In genomic region chr12:107557589-107558100, GRCh38 we compare ENCODE assay signal across 14 cellular contexts.
A peak's percentile ranks its signal among the peaks of the same experiment; 100 is the strongest.
DNase-seq lines count a peak whose midpoint lies in the region; ATAC-seq and TF ChIP-seq lines count a peak whose summit lies in the region.
"Had no signal": no experiment of that assay in that cellular context is flagged by ENCODE, and none has a peak within 500 bp of the region (broad histone marks: within the 10 kb centered on the region; RNA-seq: fewer than 3 reads in every experiment).

No MANE protein-coding gene starts in this region.

- H3K4me1 ChIP-seq in esophagus muscularis mucosa (no peaks in the 10 kb centered on the region), sigmoid colon (no peaks in the 10 kb centered on the region)
- H3K4me1 ChIP-seq: A549, Caco-2 had no signal

- no peak for TF ChIP-seq POLR2A in esophagus muscularis mucosa (IDR thresholded peaks at IDR 0.05; ENCODE audit: low read depth)
- TF ChIP-seq POLR2A in sigmoid colon (IDR thresholded peaks at IDR 0.05) = no peak

- H3K4me3 ChIP-seq in esophagus muscularis mucosa (no peak overlapping the region), sigmoid colon (no peak overlapping the region)
- H3K4me3 ChIP-seq: A549 had no signal

- H3K36me3 ChIP-seq in esophagus muscularis mucosa = no peaks in the 10 kb centered on the region
- H3K36me3 ChIP-seq in sigmoid colon = no peaks in the 10 kb centered on the region

- H3K36me3 Mint-ChIP-seq in activated CD8-positive, alpha-beta memory T cell treated with anti-CD3 and anti-CD28 coated beads, Interleukin-2, amount 10 ng/mL, durations not matched to agents 7 days and 5 days = no peaks in the 10 kb centered on the region
- H3K36me3 Mint-ChIP-seq in T-helper 17 cell (ENCODE audit: low read depth) = peaks cover 6% of the 10 kb centered on the region
- no peaks in the 10 kb centered on the region for H3K36me3 Mint-ChIP-seq in type B pancreatic cell

- WGBS in esophagus muscularis mucosa = 73% methylated on average over 4 of the region's 4 CpGs
- 86 to 87% methylated on average over 4 of the region's 4 CpGs for WGBS in sigmoid colon, 2 donors

- H3K27ac ChIP-seq in esophagus muscularis mucosa (replicated peaks in 1 of 4) = no peak overlapping the region
- no peak overlapping the region for H3K27ac ChIP-seq in sigmoid colon
- H3K27ac ChIP-seq: 22Rv1, A549, C4-2B had no signal

- peak; percentile 34 for DNase-seq in activated CD8-positive, alpha-beta memory T cell treated with anti-CD3 and anti-CD28 coated beads, Interleukin-2, amount 10 ng/mL, durations not matched to agents 7 days and 5 days
- DNase-seq in activated CD8-positive, alpha-beta memory T cell treated with anti-CD3 and anti-CD28 coated beads, Interleukin-2, amount 50 U/mL, for 48 hours = no peak
- DNase-seq in T-helper 17 cell (no peak), esophagus muscularis mucosa (ENCODE audit: extremely low spot score) (peak; percentile 88), type B pancreatic cell (ENCODE audit: extremely low spot score, unreplicated experiment) (no peak), sigmoid colon (no peak)
- no peak for DNase-seq in activated CD4-positive, CD25-positive, alpha-beta regulatory T cell treated with anti-CD3 and anti-CD28 coated beads, Interleukin-2, amount 50 U/mL, for 72 hours
- DNase-seq: AML-193; Caco-2; CD4-positive, alpha-beta T cell had no signal

- no peaks in the 10 kb centered on the region for H3K27me3 Mint-ChIP-seq in activated CD8-positive, alpha-beta memory T cell treated with anti-CD3 and anti-CD28 coated beads, Interleukin-2, amount 10 ng/mL, durations not matched to agents 7 days and 5 days
- H3K27me3 Mint-ChIP-seq in T-helper 17 cell (no peaks in the 10 kb centered on the region), type B pancreatic cell (no peaks in the 10 kb centered on the region)
- H3K27me3 Mint-ChIP-seq: CD4-positive, alpha-beta T cell had no signal

- intact Hi-C loops in esophagus muscularis mucosa (cut with DNase I) = no loop called here
- intact Hi-C loops in sigmoid colon (cut with DNase I) = no loop called here

- H3K9me3 Mint-ChIP-seq in activated CD8-positive, alpha-beta memory T cell treated with anti-CD3 and anti-CD28 coated beads, Interleukin-2, amount 10 ng/mL, durations not matched to agents 7 days and 5 days (ENCODE audit: low read depth) = no peaks in the 10 kb centered on the region
- H3K9me3 Mint-ChIP-seq in type B pancreatic cell = peaks cover 4% of the 10 kb centered on the region
- H3K9me3 Mint-ChIP-seq: CD4-positive, alpha-beta T cell had no signal

- peaks cover 0 to 3% (median 0%) of the 10 kb centered on the region in 4 donors for H3K27me3 ChIP-seq in esophagus muscularis mucosa
- H3K27me3 ChIP-seq in sigmoid colon = no peaks in the 10 kb centered on the region

- no peaks in the 10 kb centered on the region for H3K4me1 Mint-ChIP-seq in activated CD8-positive, alpha-beta memory T cell treated with anti-CD3 and anti-CD28 coated beads, Interleukin-2, amount 10 ng/mL, durations not matched to agents 7 days and 5 days
- H3K4me1 Mint-ChIP-seq in T-helper 17 cell (peaks cover 12% of the 10 kb centered on the region), type B pancreatic cell (ENCODE audit: unreplicated experiment) (peaks cover 11% of the 10 kb centered on the region)

- ATAC-seq in activated CD8-positive, alpha-beta memory T cell treated with anti-CD3 and anti-CD28 coated beads, Interleukin-2, amount 10 ng/mL, durations not matched to agents 7 days and 5 days = no peak
- ATAC-seq in T-helper 17 cell = no peak
- ATAC-seq: A549 had no signal

- no peak for TF ChIP-seq EP300 in esophagus muscularis mucosa (IDR thresholded peaks at IDR 0.05)
- TF ChIP-seq EP300 in sigmoid colon (IDR thresholded peaks at IDR 0.05) = no peak

- H3K9me3 ChIP-seq in T-helper 17 cell (ENCODE audit: control insufficient read depth, low read length, poor library complexity, severe bottlenecking) (no peaks in the 10 kb centered on the region), esophagus muscularis mucosa (no peaks in the 10 kb centered on the region), sigmoid colon (no peaks in the 10 kb centered on the region)
- H3K9me3 ChIP-seq: A549, Caco-2 had no signal

- H3K4me3 Mint-ChIP-seq in activated CD8-positive, alpha-beta memory T cell treated with anti-CD3 and anti-CD28 coated beads, Interleukin-2, amount 10 ng/mL, durations not matched to agents 7 days and 5 days = no peak overlapping the region
- H3K4me3 Mint-ChIP-seq in T-helper 17 cell (no peak overlapping the region), type B pancreatic cell (no peak overlapping the region)
- H3K4me3 Mint-ChIP-seq: CD4-positive, alpha-beta T cell; H9 had no signal

- CTCF ChIA-PET in activated CD8-positive, alpha-beta memory T cell treated with anti-CD3 and anti-CD28 coated beads, Interleukin-2, amount 10 ng/mL, durations not matched to agents 7 days and 5 days (lab: Charles Lee) = interaction anchor here (1.5 kb wide), 1 partner anchor 10 kb away, joined by 4 read pairs; no protein-coding TSS in a partner anchor

- TF ChIP-seq CTCF in esophagus muscularis mucosa (IDR thresholded peaks at IDR 0.05) (no peak), type B pancreatic cell (conservative IDR thresholded peaks at IDR 0.05) (no peak), sigmoid colon (IDR thresholded peaks at IDR 0.05) (no peak)

- no peak overlapping the region for H3K27ac Mint-ChIP-seq in activated CD8-positive, alpha-beta memory T cell treated with anti-CD3 and anti-CD28 coated beads, Interleukin-2, amount 10 ng/mL, durations not matched to agents 7 days and 5 days
- peak overlapping the region; percentile 78 for H3K27ac Mint-ChIP-seq in T-helper 17 cell
- H3K27ac Mint-ChIP-seq in type B pancreatic cell = peak overlapping the region; percentile 34
- H3K27ac Mint-ChIP-seq: CD4-positive, alpha-beta T cell; H9 had no signal

Comparison
In these comparisons a context has a peak if more than half of its experiments do, and no peak if none do; other contexts are left out.
1. DNase-seq: peak in activated CD8-positive, alpha-beta memory T cell treated with anti-CD3 and anti-CD28 coated beads, Interleukin-2, amount 10 ng/mL, durations not matched to agents 7 days and 5 days (single experiment) and esophagus muscularis mucosa (single experiment); none in activated CD8-positive, alpha-beta memory T cell treated with anti-CD3 and anti-CD28 coated beads, Interleukin-2, amount 50 U/mL, for 48 hours (single experiment), T-helper 17 cell (0 of 3), type B pancreatic cell (single experiment), activated CD4-positive, CD25-positive, alpha-beta regulatory T cell treated with anti-CD3 and anti-CD28 coated beads, Interleukin-2, amount 50 U/mL, for 72 hours (single experiment) and sigmoid colon (single experiment).